In the genomic region with DNA sequence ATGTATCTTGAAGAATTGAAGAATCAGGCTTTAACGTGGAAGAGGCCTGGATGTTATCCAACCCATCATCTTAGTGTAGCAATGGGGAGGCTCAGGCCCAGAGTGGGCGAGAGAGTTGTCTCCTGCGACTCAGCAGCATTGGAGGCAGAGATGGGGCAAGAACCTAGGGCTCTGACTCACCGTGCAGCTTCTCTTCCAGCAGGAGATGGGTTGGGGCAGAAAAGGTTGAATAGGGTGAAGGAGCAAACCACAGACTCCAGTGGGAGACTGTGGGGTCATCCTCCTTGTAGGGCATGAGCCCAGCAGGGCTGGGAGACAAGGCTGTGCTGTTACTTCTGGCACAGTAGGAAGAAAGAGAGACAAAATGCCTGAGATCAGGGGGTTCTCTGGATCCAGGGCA, we compare ENCODE assay signal across 35 cellular contexts. TPM values are rescaled to one million over a fixed set of nuclear protein-coding genes. Genes with fewer than 3 reads are reported as not detected.
DNase-seq lines count a peak whose midpoint lies in the region; ATAC-seq and TF ChIP-seq lines count a peak whose summit lies in the region.
"Had no signal": no experiment of that assay in that cellular context is flagged by ENCODE, and none has a peak within 500 bp of the region (broad histone marks: within the 10 kb centered on the region; RNA-seq: fewer than 3 reads in every experiment).

No MANE protein-coding gene starts in this region.

- peaks cover 2% of the 10 kb centered on the region for H3K27me3 Mint-ChIP-seq in CD4-positive, CD25-positive, alpha-beta regulatory T cell
- H3K27me3 Mint-ChIP-seq in osteocyte (ENCODE audit: unreplicated experiment) (peaks cover 36% of the 10 kb centered on the region), type B pancreatic cell (peaks cover 3% of the 10 kb centered on the region)

- H3K36me3 ChIP-seq in CD4-positive, CD25-positive, alpha-beta regulatory T cell (ENCODE audit: control insufficient read depth, insufficient read depth, low read length): no peaks in the 10 kb centered on the region
- no peaks in the 10 kb centered on the region for H3K36me3 ChIP-seq in MG63
- H3K36me3 ChIP-seq: heart left ventricle, ovary, upper lobe of left lung had no signal

- no peaks in the 10 kb centered on the region for H3K27me3 ChIP-seq in CD4-positive, CD25-positive, alpha-beta regulatory T cell (ENCODE audit: control insufficient read depth, insufficient read depth, low read length)
- no peaks in the 10 kb centered on the region for H3K27me3 ChIP-seq in MG63
- H3K27me3 ChIP-seq: ovary, upper lobe of left lung had no signal

- CTCF ChIA-PET in HEK293T (lab: Yijun Ruan, JAX): no interaction called here

- H3K4me1 ChIP-seq in CD4-positive, CD25-positive, alpha-beta regulatory T cell (ENCODE audit: control insufficient read depth, insufficient read depth, low read length, poor library complexity, severe bottlenecking): no peaks in the 10 kb centered on the region
- H3K4me1 ChIP-seq: heart left ventricle, upper lobe of left lung had no signal

- DNase-seq in CD4-positive, CD25-positive, alpha-beta regulatory T cell: no peak
- DNase-seq in MG63 (peak; percentile 9), epithelial cell of esophagus (ENCODE audit: low read depth) (peak; percentile 57), islet precursor cell (peak; percentile 29), omental fat pad (ENCODE audit: low spot score) (no peak), HEK293T (ENCODE audit: extremely low spot score) (no peak), osteocyte (ENCODE audit: extremely low spot score, unreplicated experiment) (no peak), type B pancreatic cell (ENCODE audit: extremely low spot score, unreplicated experiment) (no peak)
- DNase-seq: activated CD4-positive, alpha-beta memory T cell treated with anti-CD3 and anti-CD28 coated beads, Interleukin-2, amount 10 ng/mL, durations not matched to agents 7 days and 5 days; activated T-cell treated with anti-CD3 and anti-CD28 coated beads for 4 hours; Calu3; DMS79 treated with DMSO at 0.1 percent for 48 hours; effector CD4-positive, alpha-beta T cell; foreskin melanocyte; GF-D8; heart left ventricle; kidney glomerular epithelial cell; NCI-H1092 treated with DMSO at 0.1 percent for 48 hours; NCI-H187; NCI-H2171 treated with DMSO at 0.1 percent for 48 hours; NCI-H510A treated with DMSO at 0.1 percent for 48 hours; nephron progenitor cell; ovary; SK-N-SH; stimulated activated naive B cell treated with anti-CD40 and anti-IgM and Interleukin-4, amounts not matched to agents 10 μg/mL and 1 μg/mL and 100 μg/mL, for 72 hours; upper lobe of left lung had no signal

- H3K4me3 Mint-ChIP-seq in CD4-positive, CD25-positive, alpha-beta regulatory T cell: no peak overlapping the region
- H3K4me3 Mint-ChIP-seq in osteocyte (ENCODE audit: unreplicated experiment) (no peak overlapping the region), type B pancreatic cell (no peak overlapping the region)
- H3K4me3 Mint-ChIP-seq: activated CD4-positive, alpha-beta memory T cell treated with anti-CD3 and anti-CD28 coated beads, Interleukin-2, amount 10 ng/mL, durations not matched to agents 7 days and 5 days; IgD-negative memory B cell; nephron progenitor cell; stimulated activated naive B cell treated with anti-CD40 and anti-IgM and Interleukin-4, amounts not matched to agents 10 μg/mL and 1 μg/mL and 100 μg/mL, for 72 hours; T-helper 1 cell treated with Interleukin-12 subunit alpha and Interleukin-12 subunit beta and Interleukin-4 antibody, amounts not matched to agents 30 μg/mL and 1 μg/mL, for 36 hours had no signal

- peaks cover 0 to 4% (median 0%) of the 10 kb centered on the region in 4 donors for H3K4me1 Mint-ChIP-seq in CD4-positive, CD25-positive, alpha-beta regulatory T cell
- no peaks in the 10 kb centered on the region for H3K4me1 Mint-ChIP-seq in osteocyte (ENCODE audit: unreplicated experiment)
- no peaks in the 10 kb centered on the region for H3K4me1 Mint-ChIP-seq in type B pancreatic cell (ENCODE audit: unreplicated experiment)
- H3K4me1 Mint-ChIP-seq: activated CD4-positive, alpha-beta memory T cell treated with anti-CD3 and anti-CD28 coated beads, Interleukin-2, amount 10 ng/mL, durations not matched to agents 7 days and 5 days; IgD-negative memory B cell; nephron progenitor cell; stimulated activated naive B cell treated with anti-CD40 and anti-IgM and Interleukin-4, amounts not matched to agents 10 μg/mL and 1 μg/mL and 100 μg/mL, for 72 hours had no signal

- H3K9me3 ChIP-seq in CD4-positive, CD25-positive, alpha-beta regulatory T cell (ENCODE audit: control insufficient read depth in 2 of 2, low read length in 2 of 2): no peaks in the 10 kb centered on the region
- 0 out of 2 replicates have a peak, but pooled peaks cover under 1% of the 10 kb centered on the region for H3K9me3 ChIP-seq in MG63
- H3K9me3 ChIP-seq: ovary, SK-N-SH had no signal

- POLR2A ChIA-PET in HEK293T (lab: Yijun Ruan, JAX): no interaction called here

- peaks cover 0 to 10% (median 2%) of the 10 kb centered on the region in 7 donors for H3K9me3 Mint-ChIP-seq in CD4-positive, CD25-positive, alpha-beta regulatory T cell
- peaks cover 5% of the 10 kb centered on the region for H3K9me3 Mint-ChIP-seq in osteocyte (ENCODE audit: unreplicated experiment)
- H3K9me3 Mint-ChIP-seq in type B pancreatic cell: peaks cover 4% of the 10 kb centered on the region

- H3K27ac ChIP-seq in CD4-positive, CD25-positive, alpha-beta regulatory T cell (ENCODE audit: insufficient read depth, low read length, poor library complexity, severe bottlenecking): no peak overlapping the region
- H3K27ac ChIP-seq: C4-2B, epithelial cell of prostate, heart left ventricle, ovary, upper lobe of left lung had no signal

- H3K27ac Mint-ChIP-seq in CD4-positive, CD25-positive, alpha-beta regulatory T cell: peak overlapping the region in 2 of 3 donors; percentile 51 to 74
- H3K27ac Mint-ChIP-seq in osteocyte (ENCODE audit: unreplicated experiment): no peak overlapping the region
- no peak overlapping the region for H3K27ac Mint-ChIP-seq in type B pancreatic cell
- H3K27ac Mint-ChIP-seq: activated CD4-positive, alpha-beta memory T cell treated with anti-CD3 and anti-CD28 coated beads, Interleukin-2, amount 10 ng/mL, durations not matched to agents 7 days and 5 days; IgD-negative memory B cell; nephron progenitor cell; stimulated activated naive B cell treated with anti-CD40 and anti-IgM and Interleukin-4, amounts not matched to agents 10 μg/mL and 1 μg/mL and 100 μg/mL, for 72 hours; T-helper 1 cell treated with Interleukin-12 subunit alpha and Interleukin-12 subunit beta and Interleukin-4 antibody, amounts not matched to agents 30 μg/mL and 1 μg/mL, for 36 hours had no signal

- H3K36me3 Mint-ChIP-seq in CD4-positive, CD25-positive, alpha-beta regulatory T cell: peaks cover 3% of the 10 kb centered on the region
- H3K36me3 Mint-ChIP-seq in osteocyte (ENCODE audit: unreplicated experiment) (no peaks in the 10 kb centered on the region), type B pancreatic cell (peaks cover 8% of the 10 kb centered on the region)
- H3K36me3 Mint-ChIP-seq: IgD-negative memory B cell had no signal

- TF ChIP-seq CTCF in epithelial cell of esophagus (IDR thresholded peaks at IDR 0.05; ENCODE audit: insufficient read depth, low read depth, low read length, missing control alignments): no peak
- no peak for TF ChIP-seq CTCF in omental fat pad (IDR thresholded peaks at IDR 0.05)
- no peak for TF ChIP-seq CTCF in osteocyte (IDR thresholded peaks at IDR 0.05)
- TF ChIP-seq CTCF in type B pancreatic cell (conservative IDR thresholded peaks at IDR 0.05): no peak

- H3K4me3 ChIP-seq in CD4-positive, CD25-positive, alpha-beta regulatory T cell (ENCODE audit: low read depth, low read length): no peak overlapping the region
- H3K4me3 ChIP-seq in MG63 (no peak overlapping the region), epithelial cell of esophagus (ENCODE audit: low read length) (no peak overlapping the region)
- H3K4me3 ChIP-seq: heart left ventricle, ovary, skin epidermis, upper lobe of left lung had no signal

- ATAC-seq in CD4-positive, CD25-positive, alpha-beta regulatory T cell (ENCODE audit: low read depth in 2 of 2): no peak
- ATAC-seq in omental fat pad (ENCODE audit: low FRiP score): no peak
- ATAC-seq: activated naive CD4-positive, alpha-beta T cell treated with anti-CD3 and anti-CD28 coated beads, Interleukin-2, amount 50 U/mL, for 72 hours; heart left ventricle; stimulated activated naive B cell treated with anti-CD40 and anti-IgM and Interleukin-4, amounts not matched to agents 10 μg/mL and 1 μg/mL and 100 μg/mL, for 72 hours had no signal

TF ChIP-seq in HEK293T, 16 proteins besides CTCF, POLR2A, EP300 and RAD21 (continues in another document):
- TF ChIP-seq ARNT (IDR thresholded peaks at IDR 0.05): no peak

RNA-seq across cellular contexts. Expression of gene IL36RN, which starts 1.4 kb away (rescaled TPM):
- total RNA-seq in CD4-positive, CD25-positive, alpha-beta regulatory T cell: not detected
- polyA plus RNA-seq in CD4-positive, CD25-positive, alpha-beta regulatory T cell: not detected
- not detected in 2 replicates for total RNA-seq in MG63 (2014; rRNA removed; shearing (Covaris generic); ENCODE audit: low replicate concordance)
- total RNA-seq in omental fat pad (not detected), osteocyte (not detected in 2 replicates), type B pancreatic cell (ENCODE audit: low replicate concordance) (12.0 and 17.7 TPM in 2 replicates)
- total RNA-seq: activated CD4-positive, alpha-beta memory T cell treated with anti-CD3 and anti-CD28 coated beads, Interleukin-2, amount 10 ng/mL, durations not matched to agents 7 days and 5 days; activated naive CD4-positive, alpha-beta T cell treated with anti-CD3 and anti-CD28 coated beads, Interleukin-2, amount 50 U/mL, for 72 hours; heart left ventricle; lung microvascular endothelial cell; mucosa of gallbladder; ovary; renal cortical epithelial cell; upper lobe of left lung had no signal
- polyA plus RNA-seq: heart left ventricle, IgD-negative memory B cell, ovary, SK-N-SH had no signal

RNA-seq across cellular contexts. Expression of gene IL1F10, which starts 7.4 kb away (rescaled TPM):
- not detected for total RNA-seq in CD4-positive, CD25-positive, alpha-beta regulatory T cell
- not detected for polyA plus RNA-seq in CD4-positive, CD25-positive, alpha-beta regulatory T cell
- total RNA-seq in MG63 (2014; rRNA removed; shearing (Covaris generic); ENCODE audit: low replicate concordance): not detected in 2 replicates
- not detected for total RNA-seq in omental fat pad
- total RNA-seq in osteocyte: not detected in 2 replicates
- total RNA-seq in type B pancreatic cell (ENCODE audit: low replicate concordance): not detected in 2 replicates
- total RNA-seq: activated CD4-positive, alpha-beta memory T cell treated with anti-CD3 and anti-CD28 coated beads, Interleukin-2, amount 10 ng/mL, durations not matched to agents 7 days and 5 days; activated naive CD4-positive, alpha-beta T cell treated with anti-CD3 and anti-CD28 coated beads, Interleukin-2, amount 50 U/mL, for 72 hours; Calu3; heart left ventricle; lung microvascular endothelial cell; mucosa of gallbladder; ovary; renal cortical epithelial cell; upper lobe of left lung had no signal
- polyA plus RNA-seq: heart left ventricle, IgD-negative memory B cell, ovary, SK-N-SH had no signal

RNA-seq across cellular contexts. Expression of gene IL36B, which starts 7.7 kb away (rescaled TPM):
- not detected for total RNA-seq in CD4-positive, CD25-positive, alpha-beta regulatory T cell
- not detected for polyA plus RNA-seq in CD4-positive, CD25-positive, alpha-beta regulatory T cell
- total RNA-seq in MG63 (2014; rRNA removed; shearing (Covaris generic); ENCODE audit: low replicate concordance): not detected in 2 replicates
- total RNA-seq in omental fat pad: not detected
- not detected in 2 replicates for total RNA-seq in osteocyte
- total RNA-seq in type B pancreatic cell (ENCODE audit: low replicate concordance): not detected in 2 replicates
- total RNA-seq: activated CD4-positive, alpha-beta memory T cell treated with anti-CD3 and anti-CD28 coated beads, Interleukin-2, amount 10 ng/mL, durations not matched to agents 7 days and 5 days; activated naive CD4-positive, alpha-beta T cell treated with anti-CD3 and anti-CD28 coated beads, Interleukin-2, amount 50 U/mL, for 72 hours; Calu3; heart left ventricle; lung microvascular endothelial cell; mucosa of gallbladder; ovary; renal cortical epithelial cell; upper lobe of left lung had no signal
- polyA plus RNA-seq: heart left ventricle, IgD-negative memory B cell, ovary, SK-N-SH had no signal

RNA-seq across cellular contexts. Expression of gene IL36A, which starts 55.1 kb away (rescaled TPM):
- total RNA-seq in CD4-positive, CD25-positive, alpha-beta regulatory T cell: not detected
- under 1 TPM in 3 of 4 donors, not detected in 1; 0.38 to 0.42 (median 0.42) TPM for polyA plus RNA-seq in CD4-positive, CD25-positive, alpha-beta regulatory T cell
- not detected in 2 replicates for total RNA-seq in MG63 (2014; rRNA removed; shearing (Covaris generic); ENCODE audit: low replicate concordance)
- total RNA-seq in omental fat pad (not detected), osteocyte (not detected in 2 replicates), type B pancreatic cell (ENCODE audit: low replicate concordance) (not detected in 2 replicates)
- total RNA-seq: activated CD4-positive, alpha-beta memory T cell treated with anti-CD3 and anti-CD28 coated beads, Interleukin-2, amount 10 ng/mL, durations not matched to agents 7 days and 5 days; activated naive CD4-positive, alpha-beta T cell treated with anti-CD3 and anti-CD28 coated beads, Interleukin-2, amount 50 U/mL, for 72 hours; Calu3; heart left ventricle; lung microvascular endothelial cell; mucosa of gallbladder; ovary; renal cortical epithelial cell; upper lobe of left lung had no signal
- polyA plus RNA-seq: heart left ventricle, IgD-negative memory B cell, ovary, SK-N-SH had no signal

Comparison
In these comparisons a context has a peak if more than half of its experiments do, and no peak if none do; other contexts are left out.
1. DNase-seq: peak in MG63 (single experiment), epithelial cell of esophagus (single experiment) and islet precursor cell (single experiment); none in CD4-positive, CD25-positive, alpha-beta regulatory T cell (0 of 3), omental fat pad (single experiment), HEK293T (single experiment), osteocyte (single experiment) and type B pancreatic cell (single experiment).
2. H3K27ac Mint-ChIP-seq: peak in CD4-positive, CD25-positive, alpha-beta regulatory T cell (2 of 3); none in osteocyte (single experiment) and type B pancreatic cell (single experiment).
3. RNA of gene IL36RN, which starts 1.4 kb away (total RNA-seq): 12.0 to 17.7 TPM in type B pancreatic cell; not detected in CD4-positive, CD25-positive, alpha-beta regulatory T cell (single experiment), not detected in MG63, not detected in omental fat pad and not detected in osteocyte; every median in the first group is over 10 times any median in the second.